Comparison of ENCODE assay signal across 12 cellular contexts in genomic region chr12:67910360-67911292, GRCh38.
DNase-seq lines count a peak whose midpoint lies in the region; ATAC-seq and TF ChIP-seq lines count a peak whose summit lies in the region.
"Had no signal": no experiment of that assay in that cellular context is flagged by ENCODE, and none has a peak within 500 bp of the region (broad histone marks: within the 10 kb centered on the region; RNA-seq: fewer than 3 reads in every experiment).

No MANE protein-coding gene starts in this region.

- peaks cover 3% of the 10 kb centered on the region for H3K27me3 Mint-ChIP-seq in neural progenitor cell (ENCODE audit: insufficient read depth, low read depth)

- H3K79me2 ChIP-seq in neural progenitor cell (ENCODE audit: low read depth), result no peaks in the 10 kb centered on the region

- H3K9ac ChIP-seq in neural progenitor cell, result no peak overlapping the region

- H3K36me3 ChIP-seq in neural progenitor cell, result no peaks in the 10 kb centered on the region
- H3K36me3 ChIP-seq: HAP-1 had no signal

- H3K4me3 ChIP-seq in epithelial cell of proximal tubule (ENCODE audit: low read depth, low read length) (no peak overlapping the region), neural progenitor cell (no peak overlapping the region)
- H3K4me3 ChIP-seq: HAP-1 had no signal

- peaks cover 2% of the 10 kb centered on the region for H3K9me3 Mint-ChIP-seq in neural progenitor cell
- H3K9me3 Mint-ChIP-seq: activated T-cell treated with anti-CD3 and anti-CD28 coated beads, Interleukin-2, amount 50 U/mL, for 4 hours had no signal

- TF ChIP-seq CTCF in epithelial cell of proximal tubule (conservative IDR thresholded peaks at IDR 0.05; ENCODE audit: low read depth, low read length) (no peak), neural progenitor cell (IDR thresholded peaks at IDR 0.05) (no peak)

- no peaks in the 10 kb centered on the region for H3K9me3 ChIP-seq in neural progenitor cell (ENCODE audit: low read depth)
- H3K9me3 ChIP-seq: HAP-1 had no signal

- DNase-seq in COLO829 (ENCODE audit: low spot score), result peak; percentile 50
- peak; percentile 21 to 62 for DNase-seq in NCI-H446 (lab: John Stamatoyannopoulos, UW)
- DNase-seq in epithelial cell of proximal tubule (ENCODE audit: low read depth), result peak; percentile 76
- DNase-seq in neural progenitor cell (ENCODE audit: low spot score), result no peak
- DNase-seq in putamen (ENCODE audit: low spot score), result no peak
- DNase-seq in NCI-H1436 treated with DMSO at 0.1 percent for 48 hours (lab: John Stamatoyannopoulos, UW), result no peak
- DNase-seq in SW480 (ENCODE audit: low spot score), result no peak
- DNase-seq: activated T-cell treated with anti-CD3 and anti-CD28 coated beads, Interleukin-2, amount 50 U/mL, for 4 hours; NCI-H2081 treated with DMSO at 0.1 percent for 48 hours; T-helper 17 cell had no signal

- no peaks in the 10 kb centered on the region for H3K4me1 Mint-ChIP-seq in neural progenitor cell

- no peaks in the 10 kb centered on the region for H4K20me1 ChIP-seq in neural progenitor cell (ENCODE audit: low read depth)

- H3K4me1 ChIP-seq in neural progenitor cell, result no peaks in the 10 kb centered on the region
- H3K4me1 ChIP-seq: HAP-1 had no signal

- H3F3A ChIP-seq in neural progenitor cell (ENCODE audit: low read depth), result no peaks in the 10 kb centered on the region

- no peak overlapping the region for H3K4me2 ChIP-seq in neural progenitor cell

- no peak for ATAC-seq in HG03159 (IDR thresholded peaks at IDR 0.05; ENCODE audit: unreplicated experiment)
- ATAC-seq: activated T-cell treated with anti-CD3 and anti-CD28 coated beads, Interleukin-2, amount 50 U/mL, for 4 hours; T-helper 17 cell had no signal

- H3K27me3 ChIP-seq in neural progenitor cell, result no peaks in the 10 kb centered on the region

- peak overlapping the region; percentile 40 for H2AFZ ChIP-seq in neural progenitor cell (replicated peaks)

- H3K36me3 Mint-ChIP-seq in neural progenitor cell, result no peaks in the 10 kb centered on the region

- H3K27ac Mint-ChIP-seq in neural progenitor cell, result no peak overlapping the region
- H3K27ac Mint-ChIP-seq: T-helper 17 cell had no signal

- no peak overlapping the region for H3K27ac ChIP-seq in neural progenitor cell

- H3K4me3 Mint-ChIP-seq in neural progenitor cell, result no peak overlapping the region
- H3K4me3 Mint-ChIP-seq: activated T-cell treated with anti-CD3 and anti-CD28 coated beads, Interleukin-2, amount 50 U/mL, for 4 hours; T-helper 17 cell had no signal

Comparison
In these comparisons a context has a peak if more than half of its experiments do, and no peak if none do; other contexts are left out.
1. DNase-seq: peak in COLO829 (single experiment), NCI-H446 (2 of 2) and epithelial cell of proximal tubule (single experiment); none in neural progenitor cell (single experiment), putamen (single experiment), NCI-H1436 treated with DMSO at 0.1 percent for 48 hours (single experiment) and SW480 (single experiment).